ENCODE assay signal across 17 cellular contexts in genomic region chr2:181517685-181518301, GRCh38.
DNase-seq lines count a peak whose midpoint lies in the region; ATAC-seq, FAIRE-seq and TF ChIP-seq lines count a peak whose summit lies in the region.
"Had no signal": no experiment of that assay in that cellular context is flagged by ENCODE, and none has a peak within 500 bp of the region (broad histone marks: within the 10 kb centered on the region; RNA-seq: fewer than 3 reads in every experiment).

No MANE protein-coding gene starts in this region.

- no peaks in the 10 kb centered on the region for H3K27me3 ChIP-seq in effector memory CD4-positive, alpha-beta T cell (replicated peaks; ENCODE audit: control insufficient read depth, insufficient read depth, low read length, poor library complexity, severe bottlenecking)
- H3K27me3 ChIP-seq in small intestine (ENCODE audit: control insufficient read depth in 2 of 2, insufficient read depth in 2 of 2, low read length in 2 of 2) (no peaks in the 10 kb centered on the region), adrenal gland (no peaks in the 10 kb centered on the region)
- H3K27me3 ChIP-seq: ascending aorta, neutrophil, stomach had no signal

- H3K36me3 ChIP-seq in effector memory CD4-positive, alpha-beta T cell (ENCODE audit: control insufficient read depth, insufficient read depth, low read length): peaks cover 31% of the 10 kb centered on the region
- H3K36me3 ChIP-seq in small intestine (ENCODE audit: control insufficient read depth in 2 of 2, insufficient read depth in 2 of 2, low read length in 2 of 2) (no peaks in the 10 kb centered on the region), adrenal gland (replicated peaks in 1 of 2) (no peaks in the 10 kb centered on the region)
- H3K36me3 ChIP-seq: ascending aorta had no signal

- peaks cover 70% of the 10 kb centered on the region for H3K36me3 Mint-ChIP-seq in activated CD4-positive, alpha-beta T cell treated with anti-CD3 and anti-CD28 coated beads, Interleukin-2, amount 10 ng/mL, durations not matched to agents 7 days and 5 days (ENCODE audit: low read depth)
- H3K36me3 Mint-ChIP-seq in T-helper 1 cell treated with Interleukin-12 subunit alpha and Interleukin-12 subunit beta and Interleukin-4 antibody, amounts not matched to agents 30 μg/mL and 1 μg/mL, for 36 hours (ENCODE audit: low read depth): peaks cover 37% of the 10 kb centered on the region

- no peaks in the 10 kb centered on the region for H3K27me3 Mint-ChIP-seq in activated CD4-positive, alpha-beta T cell treated with anti-CD3 and anti-CD28 coated beads, Interleukin-2, amount 10 ng/mL, durations not matched to agents 7 days and 5 days
- H3K27me3 Mint-ChIP-seq in T-helper 1 cell treated with Interleukin-12 subunit alpha and Interleukin-12 subunit beta and Interleukin-4 antibody, amounts not matched to agents 30 μg/mL and 1 μg/mL, for 36 hours (ENCODE audit: low read depth): no peaks in the 10 kb centered on the region

- TF ChIP-seq POLR2A in adrenal gland (IDR thresholded peaks at IDR 0.05): no peak

- no peak for ATAC-seq in HG02642 (IDR thresholded peaks at IDR 0.05; ENCODE audit: poor library complexity, unreplicated experiment)
- ATAC-seq: activated CD4-positive, CD25-positive, alpha-beta regulatory T cell treated with anti-CD3 and anti-CD28 coated beads, Interleukin-2, amount 50 U/mL, for 24 hours had no signal

- FAIRE-seq in small intestine (lab: Jason Lieb, UNC): no peak
- FAIRE-seq: G401.6 had no signal

- H3K4me3 Mint-ChIP-seq in activated CD4-positive, alpha-beta T cell treated with anti-CD3 and anti-CD28 coated beads, Interleukin-2, amount 10 ng/mL, durations not matched to agents 7 days and 5 days: no peak overlapping the region
- no peak overlapping the region for H3K4me3 Mint-ChIP-seq in T-helper 1 cell treated with Interleukin-12 subunit alpha and Interleukin-12 subunit beta and Interleukin-4 antibody, amounts not matched to agents 30 μg/mL and 1 μg/mL, for 36 hours
- H3K4me3 Mint-ChIP-seq: H9 had no signal

- peak overlapping the region; percentile 34 for H3K27ac Mint-ChIP-seq in activated CD4-positive, alpha-beta T cell treated with anti-CD3 and anti-CD28 coated beads, Interleukin-2, amount 10 ng/mL, durations not matched to agents 7 days and 5 days
- H3K27ac Mint-ChIP-seq in T-helper 1 cell treated with Interleukin-12 subunit alpha and Interleukin-12 subunit beta and Interleukin-4 antibody, amounts not matched to agents 30 μg/mL and 1 μg/mL, for 36 hours: peak overlapping the region; percentile 19
- H3K27ac Mint-ChIP-seq: H9 had no signal

- POLR2A ChIA-PET in activated CD4-positive, alpha-beta T cell treated with anti-CD3 and anti-CD28 coated beads, Interleukin-2, amount 10 ng/mL, durations not matched to agents 7 days and 5 days (lab: Charles Lee): no interaction called here
- POLR2A ChIA-PET in GM10248 (lab: Yijun Ruan, JAX): interaction anchor here (0.6 kb wide), 1 partner anchor 115 kb away, joined by 4 read pairs; no protein-coding TSS in a partner anchor

- TF ChIP-seq CTCF in GM10248 (IDR thresholded peaks at IDR 0.05; ENCODE audit: control extremely low read depth, extremely low read depth, low read depth, missing control alignments) (no peak), adrenal gland (IDR thresholded peaks at IDR 0.05) (no peak)

- no peak for DNase-seq in activated CD4-positive, alpha-beta T cell treated with anti-CD3 and anti-CD28 coated beads, Interleukin-2, amount 10 ng/mL, durations not matched to agents 7 days and 5 days
- no peak for DNase-seq in activated CD4-positive, alpha-beta T cell treated with anti-CD3 and anti-CD28 coated beads for 48 hours
- DNase-seq in effector memory CD4-positive, alpha-beta T cell: no peak
- DNase-seq in small intestine (peak; percentile 1), GM10248 (ENCODE audit: extremely low spot score) (no peak), adrenal gland (no peak)
- DNase-seq: H9, Kasumi-1, NCI-H510A, SIG-M5, stomach had no signal

- no peaks in the 10 kb centered on the region for H3K9me3 ChIP-seq in effector memory CD4-positive, alpha-beta T cell (ENCODE audit: control insufficient read depth, low read length)
- H3K9me3 ChIP-seq in small intestine (ENCODE audit: control insufficient read depth, low read depth): no peaks in the 10 kb centered on the region
- no peaks in the 10 kb centered on the region for H3K9me3 ChIP-seq in adrenal gland (replicated peaks in 1 of 3)
- H3K9me3 ChIP-seq: ascending aorta, neutrophil, stomach had no signal

- no peak overlapping the region for H3K4me3 ChIP-seq in effector memory CD4-positive, alpha-beta T cell (ENCODE audit: insufficient read depth, low read depth, low read length, poor library complexity, severe bottlenecking)
- H3K4me3 ChIP-seq in small intestine (ENCODE audit: low read depth in 1 of 2, low read length in 2 of 2) (no peak overlapping the region), adrenal gland (no peak overlapping the region)
- H3K4me3 ChIP-seq: ascending aorta, stomach had no signal

- no peaks in the 10 kb centered on the region for H3K9me3 Mint-ChIP-seq in activated CD4-positive, alpha-beta T cell treated with anti-CD3 and anti-CD28 coated beads, Interleukin-2, amount 10 ng/mL, durations not matched to agents 7 days and 5 days
- no peaks in the 10 kb centered on the region for H3K9me3 Mint-ChIP-seq in T-helper 1 cell treated with Interleukin-12 subunit alpha and Interleukin-12 subunit beta and Interleukin-4 antibody, amounts not matched to agents 30 μg/mL and 1 μg/mL, for 36 hours
- H3K9me3 Mint-ChIP-seq: H9 had no signal

- intact Hi-C loops in adrenal gland (cut with DNase I): no loop called here

- CTCF ChIA-PET in activated CD4-positive, alpha-beta T cell treated with anti-CD3 and anti-CD28 coated beads, Interleukin-2, amount 10 ng/mL, durations not matched to agents 7 days and 5 days (lab: Charles Lee): interaction anchor here (1.1 kb wide), 1 partner anchor 19 kb away, joined by 3 read pairs; no protein-coding TSS in a partner anchor
- CTCF ChIA-PET in GM10248 (lab: Yijun Ruan, JAX): interaction anchor here (0.9 to 2.1 kb wide), 6 partner anchors 9 to 447 kb away, joined by 3 to 11 read pairs (median 4); no protein-coding TSS in a partner anchor

- WGBS in small intestine, 3 donors: 40 to 58% (median 40%) methylated on average over 1 of the region's 1 CpG
- 50 to 64% (median 54%) methylated on average over 1 of the region's 1 CpG for WGBS in adrenal gland, 4 donors

- H3K4me1 Mint-ChIP-seq in activated CD4-positive, alpha-beta T cell treated with anti-CD3 and anti-CD28 coated beads, Interleukin-2, amount 10 ng/mL, durations not matched to agents 7 days and 5 days: peaks cover 27% of the 10 kb centered on the region
- H3K4me1 Mint-ChIP-seq in T-helper 1 cell treated with Interleukin-12 subunit alpha and Interleukin-12 subunit beta and Interleukin-4 antibody, amounts not matched to agents 30 μg/mL and 1 μg/mL, for 36 hours (ENCODE audit: low read depth): peaks cover 25% of the 10 kb centered on the region
- H3K4me1 Mint-ChIP-seq: H9 had no signal

- H3K4me1 ChIP-seq in effector memory CD4-positive, alpha-beta T cell (ENCODE audit: control insufficient read depth, insufficient read depth, low read length, poor library complexity, severe bottlenecking): no peaks in the 10 kb centered on the region
- H3K4me1 ChIP-seq in small intestine (ENCODE audit: control insufficient read depth in 2 of 2, insufficient read depth in 1 of 2, low read depth in 1 of 2, low read length in 1 of 2) (no peaks in the 10 kb centered on the region), adrenal gland (replicated peaks in 1 of 2) (no peaks in the 10 kb centered on the region)
- H3K4me1 ChIP-seq: ascending aorta had no signal

- peak overlapping the region; percentile 29 for H3K27ac ChIP-seq in effector memory CD4-positive, alpha-beta T cell (ENCODE audit: insufficient read depth, low read length, poor library complexity, severe bottlenecking)
- no peak overlapping the region for H3K27ac ChIP-seq in small intestine (ENCODE audit: low read depth in 1 of 2, low read length in 1 of 2)
- H3K27ac ChIP-seq in adrenal gland: no peak overlapping the region
- H3K27ac ChIP-seq: ascending aorta, neutrophil, stomach had no signal
